8 cellular contexts compared by ENCODE assay signal in genomic region chr2:68157002-68157401, GRCh38. TPM values are rescaled to one million over a fixed set of nuclear protein-coding genes. Genes with fewer than 3 reads are reported as not detected.
DNase-seq lines count a peak whose midpoint lies in the region; ATAC-seq and TF ChIP-seq lines count a peak whose summit lies in the region.

No MANE protein-coding gene starts in this region.

- H3K27me3 ChIP-seq in SK-N-SH (ENCODE audit: insufficient read depth): no peaks in the 10 kb centered on the region

- H3K36me3 ChIP-seq in SK-N-SH (replicated peaks in 1 of 2; ENCODE audit: control insufficient read depth in 1 of 2, insufficient read depth in 2 of 2, low read length in 1 of 2): peaks cover 15 to 35% of the 10 kb centered on the region in 2 experiments

- peaks cover 79% of the 10 kb centered on the region for H3K79me2 ChIP-seq in SK-N-SH (ENCODE audit: insufficient read depth)

- H3K9ac ChIP-seq in SK-N-SH: peak overlapping the region; percentile 87

- H3K27ac ChIP-seq in SK-N-SH (ENCODE audit: low read depth in 2 of 2, low read length in 1 of 2): peak overlapping the region; percentile 94 to 97

- H3K4me3 ChIP-seq in SK-N-SH (ENCODE audit: low read depth in 2 of 2, low read length in 1 of 2): peak overlapping the region; percentile 90 to 97
- peak overlapping the region; percentile 91 for H3K4me3 ChIP-seq in fibroblast of mammary gland (ENCODE audit: control insufficient read depth, low read depth, low read length)

- H3K4me1 ChIP-seq in SK-N-SH (ENCODE audit: control insufficient read depth in 1 of 2, insufficient read depth in 2 of 2, low read depth in 1 of 2, low read length in 1 of 2): peaks cover 0 to 5% of the 10 kb centered on the region in 2 experiments; a peak in 2 of 4 replicates

- H2AFZ ChIP-seq in SK-N-SH (ENCODE audit: low read depth): peak overlapping the region; percentile 87

- CTCF ChIA-PET in SK-N-SH (lab: Yijun Ruan, JAX): interaction anchor here (1.1 to 3.1 kb wide), 7 partner anchors 16 to 284 kb away, joined by 3 to 11 read pairs (median 6); no protein-coding TSS in a partner anchor

- H3K9me3 ChIP-seq in SK-N-SH: no peaks in the 10 kb centered on the region

- 5% methylated on average over 18 of the region's 28 CpGs for WGBS in SK-N-SH (ENCODE audit: low lambda C conversion rate)

- TF ChIP-seq CTCF in SK-N-SH (IDR thresholded peaks at IDR 0.05): 0 out of 2 replicates have a peak, but pooled peaks have one; percentile 11
- TF ChIP-seq CTCF in fibroblast of mammary gland (conservative IDR thresholded peaks at IDR 0.05; ENCODE audit: control insufficient read depth, insufficient read depth, low read depth, low read length): no peak
- no peak for TF ChIP-seq CTCF in omental fat pad (IDR thresholded peaks at IDR 0.05)

- peak overlapping the region; percentile 83 for H3K4me2 ChIP-seq in SK-N-SH

- H3K9me2 ChIP-seq in SK-N-SH: no peaks in the 10 kb centered on the region

- no peaks in the 10 kb centered on the region for H4K20me1 ChIP-seq in SK-N-SH (ENCODE audit: insufficient read depth)

- TF ChIP-seq EP300 in SK-N-SH (IDR thresholded peaks at IDR 0.05; ENCODE audit: borderline replicate concordance in 1 of 2, low read depth in 1 of 2, low read length in 1 of 2): no peak

- DNase-seq in 8988T (peak; percentile 30), SK-N-SH (peak; percentile 65), fibroblast of mammary gland (ENCODE audit: low read depth) (peak; percentile 20), omental fat pad (ENCODE audit: low spot score) (no peak), DMS 273 treated with DMSO at 0.1 percent for 48 hours (lab: John Stamatoyannopoulos, UW) (no peak), Ammon's horn (ENCODE audit: low spot score) (no peak)

- TF ChIP-seq RAD21 in SK-N-SH (IDR thresholded peaks at IDR 0.05; ENCODE audit: low read length): no peak

- POLR2A ChIA-PET in SK-N-SH (lab: Yijun Ruan, JAX): interaction anchor here (0.5 to 1.9 kb wide), 4 partner anchors 10 to 840 kb away, joined by 3 to 6 read pairs (median 6); partner anchors contain the start of gene CNRIP1

- ATAC-seq in GM18502 (IDR thresholded peaks at IDR 0.05; ENCODE audit: poor library complexity, unreplicated experiment): peak; percentile 42
- peak; percentile 16 for ATAC-seq in HG02884 (IDR thresholded peaks at IDR 0.05; ENCODE audit: unreplicated experiment)
- peak; percentile 41 for ATAC-seq in omental fat pad (ENCODE audit: low FRiP score)

- no peaks in the 10 kb centered on the region for H3F3A ChIP-seq in SK-N-SH (replicated peaks; ENCODE audit: insufficient read depth)

TF ChIP-seq in SK-N-SH, 30 proteins besides CTCF, POLR2A, EP300 and RAD21:
- TF ChIP-seq NFIC (IDR thresholded peaks at IDR 0.05; ENCODE audit: borderline replicate concordance) (no peak), MXI1 (IDR thresholded peaks at IDR 0.05; ENCODE audit: low read depth, low read length) (0 out of 2 replicates have a peak, but pooled peaks have one; percentile 39)

RNA-seq across cellular contexts. Expression of gene PNO1, which starts 0.7 kb away (rescaled TPM):
- polyA plus RNA-seq in SK-N-SH (2012; rRNA removed): 16.8 and 20.6 TPM in 2 replicates
- polyA plus RNA-seq in SK-N-SH (2012; cell fraction: cytosol; rRNA removed): 22.0 and 26.7 TPM in 2 replicates
- 12.3 and 13.7 TPM in 2 replicates for polyA plus RNA-seq in SK-N-SH (2012; cell fraction: nucleus; rRNA removed)
- 10 to 100 TPM; 13.4 to 65.9 (median 21.9) TPM for total RNA-seq in omental fat pad

Comparison
In these comparisons a context has a peak if more than half of its experiments do, and no peak if none do; other contexts are left out.
1. DNase-seq: peak in 8988T (single experiment), SK-N-SH (single experiment) and fibroblast of mammary gland (single experiment); none in omental fat pad (single experiment), DMS 273 treated with DMSO at 0.1 percent for 48 hours (single experiment) and Ammon's horn (single experiment).
2. Peak in every context shown above with its lines, with median percentiles within 50 percentile points of each other: ATAC-seq.